ENCODE assay signal across 10 cellular contexts in genomic region chr21:36964832-36965719, GRCh38. TPM values are rescaled to one million over a fixed set of nuclear protein-coding genes. Genes with fewer than 3 reads are reported as not detected.
A peak's percentile ranks its signal among the peaks of the same experiment; 100 is the strongest.
DNase-seq lines count a peak whose midpoint lies in the region; ATAC-seq and TF ChIP-seq lines count a peak whose summit lies in the region.
"Had no signal": no experiment of that assay in that cellular context is flagged by ENCODE, and none has a peak within 500 bp of the region (broad histone marks: within the 10 kb centered on the region; RNA-seq: fewer than 3 reads in every experiment).

No MANE protein-coding gene starts in this region.

- peaks cover 22% of the 10 kb centered on the region for H3K4me1 Mint-ChIP-seq in activated T-helper 1 cell treated with anti-CD3 and anti-CD28 coated beads, Interleukin-12 subunit alpha, Interleukin-12 subunit beta, Interleukin-2, Interleukin-4 antibody, amounts not matched to agents 30 ng/mL and 10 ng/mL and 1 ng/mL, durations not matched to agents 14 hours and 24 hours and 36 hours (ENCODE audit: low read depth)

- H3K27ac ChIP-seq in HUES48 (ENCODE audit: low read depth, low read length), result no peak overlapping the region
- H3K27ac ChIP-seq in liver (ENCODE audit: low read depth in 1 of 2, low read length in 2 of 2), result no peak overlapping the region

- H3K4me3 ChIP-seq in BE2C (ENCODE audit: low read depth, low read length), result peak overlapping the region; percentile 67; the same call in 1 of the 2 replicates
- peak overlapping the region; percentile 80; the same call in 1 of the 2 replicates for H3K4me3 ChIP-seq in HUES48 (ENCODE audit: low read depth, low read length)
- H3K4me3 ChIP-seq in liver (ENCODE audit: low read depth in 1 of 3, low read length in 3 of 3), result peak overlapping the region in 2 of 3 donors; percentile 7 to 73

- H3K9me3 Mint-ChIP-seq in activated T-helper 1 cell treated with anti-CD3 and anti-CD28 coated beads, Interleukin-12 subunit alpha, Interleukin-12 subunit beta, Interleukin-2, Interleukin-4 antibody, amounts not matched to agents 30 ng/mL and 10 ng/mL and 1 ng/mL, durations not matched to agents 14 hours and 24 hours and 36 hours, result no peaks in the 10 kb centered on the region

- peaks cover 5% of the 10 kb centered on the region for H3K4me1 ChIP-seq in BE2C
- H3K4me1 ChIP-seq in HUES48 (ENCODE audit: control insufficient read depth, insufficient read depth, low read length), result 0 out of 2 replicates have a peak, but pooled peaks cover 3% of the 10 kb centered on the region
- peaks cover 0 to 15% (median 4%) of the 10 kb centered on the region in 4 donors for H3K4me1 ChIP-seq in liver (ENCODE audit: control insufficient read depth in 4 of 4, insufficient read depth in 4 of 4, low read length in 3 of 4)

- H3K36me3 Mint-ChIP-seq in activated T-helper 1 cell treated with anti-CD3 and anti-CD28 coated beads, Interleukin-12 subunit alpha, Interleukin-12 subunit beta, Interleukin-2, Interleukin-4 antibody, amounts not matched to agents 30 ng/mL and 10 ng/mL and 1 ng/mL, durations not matched to agents 14 hours and 24 hours and 36 hours (ENCODE audit: low read depth), result peaks cover 19% of the 10 kb centered on the region

- peak overlapping the region; percentile 90 for H3K27ac Mint-ChIP-seq in activated T-helper 1 cell treated with anti-CD3 and anti-CD28 coated beads, Interleukin-12 subunit alpha, Interleukin-12 subunit beta, Interleukin-2, Interleukin-4 antibody, amounts not matched to agents 30 ng/mL and 10 ng/mL and 1 ng/mL, durations not matched to agents 14 hours and 24 hours and 36 hours

- intact Hi-C loops in activated T-helper 1 cell treated with anti-CD3 and anti-CD28 coated beads, Interleukin-12 subunit alpha, Interleukin-12 subunit beta, Interleukin-2, Interleukin-4 antibody, amounts not matched to agents 30 ng/mL and 10 ng/mL and 1 ng/mL, durations not matched to agents 14 hours and 24 hours and 36 hours (cut with micrococcal nuclease), result no loop called here

- H3K9me3 ChIP-seq in BE2C (peaks cover 3% of the 10 kb centered on the region; the same call in 1 of the 2 replicates), HUES48 (ENCODE audit: control insufficient read depth, insufficient read depth, low read length) (no peaks in the 10 kb centered on the region), liver (ENCODE audit: control insufficient read depth in 4 of 4, low read length in 3 of 4) (no peaks in the 10 kb centered on the region)

- H3K27me3 ChIP-seq in BE2C, result no peaks in the 10 kb centered on the region
- H3K27me3 ChIP-seq in HUES48 (ENCODE audit: control insufficient read depth, insufficient read depth, low read length), result no peaks in the 10 kb centered on the region; the same call in 1 of the 2 replicates
- H3K27me3 ChIP-seq in liver (ENCODE audit: control insufficient read depth in 4 of 4, insufficient read depth in 4 of 4, low read length in 3 of 4), result no peaks in the 10 kb centered on the region

- no peaks in the 10 kb centered on the region for H3K27me3 Mint-ChIP-seq in activated T-helper 1 cell treated with anti-CD3 and anti-CD28 coated beads, Interleukin-12 subunit alpha, Interleukin-12 subunit beta, Interleukin-2, Interleukin-4 antibody, amounts not matched to agents 30 ng/mL and 10 ng/mL and 1 ng/mL, durations not matched to agents 14 hours and 24 hours and 36 hours (ENCODE audit: insufficient read depth)

- WGBS in liver, result 89% methylated on average over 8 of the region's 8 CpGs

- H3K36me3 ChIP-seq in BE2C, result no peaks in the 10 kb centered on the region
- 0 out of 2 replicates have a peak, but pooled peaks cover 6% of the 10 kb centered on the region for H3K36me3 ChIP-seq in HUES48 (ENCODE audit: control insufficient read depth, insufficient read depth, low read length)
- peaks cover 0 to 7% (median 2%) of the 10 kb centered on the region in 4 donors for H3K36me3 ChIP-seq in liver (ENCODE audit: control insufficient read depth in 4 of 4, insufficient read depth in 3 of 4, low read depth in 1 of 4, low read length in 3 of 4)

- ATAC-seq in HG03457 (IDR thresholded peaks at IDR 0.05; ENCODE audit: unreplicated experiment), result no peak

- peak overlapping the region; percentile 93 for H3K4me3 Mint-ChIP-seq in activated T-helper 1 cell treated with anti-CD3 and anti-CD28 coated beads, Interleukin-12 subunit alpha, Interleukin-12 subunit beta, Interleukin-2, Interleukin-4 antibody, amounts not matched to agents 30 ng/mL and 10 ng/mL and 1 ng/mL, durations not matched to agents 14 hours and 24 hours and 36 hours

- no peak for TF ChIP-seq RAD21 in liver (IDR thresholded peaks at IDR 0.05)

- DNase-seq in BE2C (no peak), midbrain (lab: John Stamatoyannopoulos, UW) (no peak)
- no peak for DNase-seq in activated T-helper 1 cell treated with anti-CD3 and anti-CD28 coated beads, Interleukin-12 subunit alpha, Interleukin-12 subunit beta, Interleukin-2, Interleukin-4 antibody, amounts not matched to agents 30 ng/mL and 10 ng/mL and 1 ng/mL, durations not matched to agents 14 hours and 24 hours and 36 hours (ENCODE audit: low spot score)
- DNase-seq in stimulated activated CD4-positive, alpha-beta T cell treated with anti-CD3 and anti-CD28 coated beads, Interleukin-2, amount 100 ng/mL, for 24 hours, result no peak
- no peak for DNase-seq in stimulated activated CD8-positive, alpha-beta memory T cell treated with anti-CD3 and anti-CD28 coated beads, Interleukin-4, amount 100 ng/mL, for 48 hours

- TF ChIP-seq CTCF in BE2C (IDR thresholded peaks at IDR 0.05; ENCODE audit: low read depth, low read length), result no peak
- no peak for TF ChIP-seq CTCF in liver (IDR thresholded peaks at IDR 0.05; ENCODE audit: low read depth, low read length, missing input control)

- H3K9ac ChIP-seq in HUES48 (ENCODE audit: low read depth, low read length) (no peak overlapping the region), liver (ENCODE audit: low read depth in 1 of 2, low read length in 2 of 2) (no peak overlapping the region)

TF ChIP-seq in liver, 16 proteins besides CTCF, POLR2A, EP300 and RAD21:
- no peak for TF ChIP-seq ZBTB33 (IDR thresholded peaks at IDR 0.05)
- TF ChIP-seq SP1 (IDR thresholded peaks at IDR 0.05), result no peak
- no peak for TF ChIP-seq HNF4G (IDR thresholded peaks at IDR 0.05)
- TF ChIP-seq HNF4A (conservative IDR thresholded peaks at IDR 0.05), result no peak
- no peak for TF ChIP-seq ATF3 (IDR thresholded peaks at IDR 0.05)

RNA-seq across cellular contexts. Expression of gene HLCS, which starts 1.4 kb away (rescaled TPM):
- polyA plus RNA-seq in BE2C (2012; ENCODE audit: insufficient read depth, insufficient read length, low read depth), result 8.8 TPM
- 12.6 and 15.8 TPM in 2 replicates for total RNA-seq in activated T-helper 1 cell treated with anti-CD3 and anti-CD28 coated beads, Interleukin-12 subunit alpha, Interleukin-12 subunit beta, Interleukin-2, Interleukin-4 antibody, amounts not matched to agents 30 ng/mL and 10 ng/mL and 1 ng/mL, durations not matched to agents 14 hours and 24 hours and 36 hours
- 10 to 100 TPM in 1 of 2 donors, 1 to 10 TPM in 1; 8.1 to 22.5 TPM for total RNA-seq in liver
- 1 to 10 TPM; 6.6 to 8.4 TPM for polyA plus RNA-seq in liver

RNA-seq across cellular contexts. Expression of gene RIPPLY3, which starts 41.4 kb away (rescaled TPM):
- polyA plus RNA-seq in BE2C (2012; ENCODE audit: insufficient read depth, insufficient read length, low read depth), result not detected
- 0.10 TPM in 2 replicates for total RNA-seq in activated T-helper 1 cell treated with anti-CD3 and anti-CD28 coated beads, Interleukin-12 subunit alpha, Interleukin-12 subunit beta, Interleukin-2, Interleukin-4 antibody, amounts not matched to agents 30 ng/mL and 10 ng/mL and 1 ng/mL, durations not matched to agents 14 hours and 24 hours and 36 hours
- total RNA-seq in liver, result under 1 TPM in 1 of 2 donors, not detected in 1; 0.08 TPM
- under 1 TPM; 0.13 to 0.21 TPM for polyA plus RNA-seq in liver
- total RNA-seq: HT1080, posterior vena cava had no signal
